17 cellular contexts compared by ENCODE assay signal in genomic region chr18:8816805-8817204, GRCh38.
DNase-seq lines count a peak whose midpoint lies in the region; FAIRE-seq and TF ChIP-seq lines count a peak whose summit lies in the region.
"Had no signal": no experiment of that assay in that cellular context is flagged by ENCODE, and none has a peak within 500 bp of the region (broad histone marks: within the 10 kb centered on the region; RNA-seq: fewer than 3 reads in every experiment).

No MANE protein-coding gene starts in this region.

- H4K20me1 ChIP-seq in osteoblast (ENCODE audit: insufficient read depth, low read length) = no peaks in the 10 kb centered on the region

- no peak overlapping the region for H2AFZ ChIP-seq in osteoblast (ENCODE audit: low read length)
- H2AFZ ChIP-seq: GM23338 had no signal

- H3K4me2 ChIP-seq in osteoblast (ENCODE audit: insufficient read depth, low read length) = no peak overlapping the region
- H3K4me2 ChIP-seq: GM23338 had no signal

- no peaks in the 10 kb centered on the region for H3K79me2 ChIP-seq in osteoblast (ENCODE audit: insufficient read depth, low read length)

- in situ Hi-C loops in G401 (cut with HindIII; ENCODE audit: low sequenced_read_pairs) = no loop called here

- H3K9me3 Mint-ChIP-seq in brain = no peaks in the 10 kb centered on the region
- H3K9me3 Mint-ChIP-seq in T-helper 2 cell treated with Interferon-gamma antibody and Interleukin-4, amounts not matched to agents 5 μg/mL and 100 μg/mL, for 36 hours = no peaks in the 10 kb centered on the region
- H3K9me3 Mint-ChIP-seq: activated naive CD4-positive, alpha-beta T cell treated with anti-CD3 and anti-CD28 coated beads for 36 hours; GM23338; naive thymus-derived CD4-positive, alpha-beta T cell; T-helper 1 cell treated with Interleukin-12 subunit alpha and Interleukin-12 subunit beta and Interleukin-4 antibody, amounts not matched to agents 30 μg/mL and 1 μg/mL, for 36 hours had no signal

- TF ChIP-seq CTCF in brain (conservative IDR thresholded peaks at IDR 0.05) (no peak), cardiac muscle cell (IDR thresholded peaks at IDR 0.05; ENCODE audit: low read depth, low read length) (no peak), osteoblast (IDR thresholded peaks at IDR 0.05; ENCODE audit: extremely low read depth, low read depth, low read length) (no peak), uterus (IDR thresholded peaks at IDR 0.05) (no peak), kidney (IDR thresholded peaks at IDR 0.05; ENCODE audit: borderline replicate concordance, extremely low read depth, insufficient read depth) (no peak)

- intact Hi-C loops in uterus (cut with DNase I; ENCODE audit: low total_unique reads) = no loop called here
- intact Hi-C loops in kidney (cut with DNase I) = no loop called here

- H3K36me3 ChIP-seq in cardiac muscle cell (no peaks in the 10 kb centered on the region), osteoblast (ENCODE audit: insufficient read depth, low read length) (peaks cover 45% of the 10 kb centered on the region), uterus (no peaks in the 10 kb centered on the region), kidney (ENCODE audit: control insufficient read depth in 1 of 2, insufficient read depth in 2 of 2, low read length in 2 of 2) (no peaks in the 10 kb centered on the region)
- H3K36me3 ChIP-seq: right lobe of liver had no signal

- no peak overlapping the region for H3K4me3 Mint-ChIP-seq in brain
- no peak overlapping the region for H3K4me3 Mint-ChIP-seq in T-helper 2 cell treated with Interferon-gamma antibody and Interleukin-4, amounts not matched to agents 5 μg/mL and 100 μg/mL, for 36 hours
- H3K4me3 Mint-ChIP-seq: activated naive CD4-positive, alpha-beta T cell treated with anti-CD3 and anti-CD28 coated beads for 36 hours; GM23338; naive thymus-derived CD4-positive, alpha-beta T cell; T-helper 1 cell treated with Interleukin-12 subunit alpha and Interleukin-12 subunit beta and Interleukin-4 antibody, amounts not matched to agents 30 μg/mL and 1 μg/mL, for 36 hours had no signal

- H3K27ac Mint-ChIP-seq in brain = peak overlapping the region in 4 of 5 experiments; percentile 11 to 84 (median 72)
- no peak overlapping the region for H3K27ac Mint-ChIP-seq in T-helper 2 cell treated with Interferon-gamma antibody and Interleukin-4, amounts not matched to agents 5 μg/mL and 100 μg/mL, for 36 hours
- H3K27ac Mint-ChIP-seq: activated naive CD4-positive, alpha-beta T cell treated with anti-CD3 and anti-CD28 coated beads for 36 hours; GM23338; naive thymus-derived CD4-positive, alpha-beta T cell; T-helper 1 cell treated with Interleukin-12 subunit alpha and Interleukin-12 subunit beta and Interleukin-4 antibody, amounts not matched to agents 30 μg/mL and 1 μg/mL, for 36 hours had no signal

- DNase-seq in G401 (ENCODE audit: low spot score) (peak; percentile 39), cardiac muscle cell (ENCODE audit: low read depth in 1 of 2, low spot score in 1 of 2) (peak; percentile 49 to 86), osteoblast (ENCODE audit: insufficient read length, low spot score, missing footprints) (peak; percentile 80), uterus (no peak), NCI-H526 (lab: John Stamatoyannopoulos, UW) (no peak), kidney (no peak)
- no peak for DNase-seq in T-helper 2 cell treated with Interferon-gamma antibody and Interleukin-4, amounts not matched to agents 5 μg/mL and 100 μg/mL, for 36 hours (ENCODE audit: low spot score)
- DNase-seq: activated naive CD4-positive, alpha-beta T cell treated with anti-CD3 and anti-CD28 coated beads for 36 hours; cerebellar nuclear complex; naive thymus-derived CD4-positive, alpha-beta T cell; NCI-H2029 treated with DMSO at 0.1 percent for 48 hours; NCI-H82; right lobe of liver had no signal

- no peak overlapping the region for H3K4me3 ChIP-seq in cardiac muscle cell
- no peak overlapping the region for H3K4me3 ChIP-seq in osteoblast (ENCODE audit: insufficient read depth, low read length)
- no peak overlapping the region for H3K4me3 ChIP-seq in uterus
- no peak overlapping the region for H3K4me3 ChIP-seq in kidney (ENCODE audit: low read length in 2 of 2)
- H3K4me3 ChIP-seq: GM23338, right lobe of liver had no signal

- peaks cover 82% of the 10 kb centered on the region for H3K36me3 Mint-ChIP-seq in brain
- no peaks in the 10 kb centered on the region for H3K36me3 Mint-ChIP-seq in T-helper 2 cell treated with Interferon-gamma antibody and Interleukin-4, amounts not matched to agents 5 μg/mL and 100 μg/mL, for 36 hours (ENCODE audit: low read depth)
- H3K36me3 Mint-ChIP-seq: naive thymus-derived CD4-positive, alpha-beta T cell had no signal

- H3K9ac ChIP-seq in kidney (ENCODE audit: low read length in 2 of 2) = no peak overlapping the region

- H3K27me3 ChIP-seq in cardiac muscle cell (no peaks in the 10 kb centered on the region), osteoblast (ENCODE audit: insufficient read depth, low read length) (no peaks in the 10 kb centered on the region), uterus (no peaks in the 10 kb centered on the region)
- H3K27me3 ChIP-seq: right lobe of liver had no signal

- H3K27ac ChIP-seq in cardiac muscle cell (no peak overlapping the region), osteoblast (ENCODE audit: low read depth, low read length) (no peak overlapping the region), uterus (no peak overlapping the region), kidney (ENCODE audit: low read depth in 2 of 2, low read length in 2 of 2) (no peak overlapping the region)
- H3K27ac ChIP-seq: right lobe of liver had no signal

- H3K27me3 Mint-ChIP-seq in brain = no peaks in the 10 kb centered on the region
- no peaks in the 10 kb centered on the region for H3K27me3 Mint-ChIP-seq in T-helper 2 cell treated with Interferon-gamma antibody and Interleukin-4, amounts not matched to agents 5 μg/mL and 100 μg/mL, for 36 hours (ENCODE audit: low read depth)

- FAIRE-seq in kidney (lab: Jason Lieb, UNC) = no peak
- FAIRE-seq: endothelial cell of umbilical vein had no signal

- H3K4me1 ChIP-seq in cardiac muscle cell (ENCODE audit: low read depth) (peaks cover 8% of the 10 kb centered on the region), osteoblast (ENCODE audit: insufficient read depth, low read length) (peaks cover 38% of the 10 kb centered on the region), uterus (no peaks in the 10 kb centered on the region), kidney (ENCODE audit: control insufficient read depth in 1 of 2, insufficient read depth in 1 of 2, low read depth in 1 of 2, low read length in 2 of 2) (no peaks in the 10 kb centered on the region)

- no peak for TF ChIP-seq POLR2A in uterus (IDR thresholded peaks at IDR 0.05)

- peaks cover 22% of the 10 kb centered on the region for H3K4me1 Mint-ChIP-seq in brain
- H3K4me1 Mint-ChIP-seq in T-helper 2 cell treated with Interferon-gamma antibody and Interleukin-4, amounts not matched to agents 5 μg/mL and 100 μg/mL, for 36 hours (ENCODE audit: low read depth) = no peaks in the 10 kb centered on the region
- H3K4me1 Mint-ChIP-seq: GM23338; naive thymus-derived CD4-positive, alpha-beta T cell had no signal

- H3K9me3 ChIP-seq in cardiac muscle cell (ENCODE audit: low read depth) = no peaks in the 10 kb centered on the region
- no peaks in the 10 kb centered on the region for H3K9me3 ChIP-seq in osteoblast (ENCODE audit: low read depth, low read length)
- H3K9me3 ChIP-seq in uterus = no peaks in the 10 kb centered on the region
- H3K9me3 ChIP-seq in kidney (ENCODE audit: control insufficient read depth in 1 of 2, low read length in 2 of 2) = no peaks in the 10 kb centered on the region
- H3K9me3 ChIP-seq: right lobe of liver had no signal

Comparison
In these comparisons a context has a peak if more than half of its experiments do, and no peak if none do; other contexts are left out.
1. DNase-seq: peak in G401 (single experiment), cardiac muscle cell (2 of 2) and osteoblast (single experiment); none in uterus (0 of 2), NCI-H526 (0 of 2), kidney (single experiment) and T-helper 2 cell treated with Interferon-gamma antibody and Interleukin-4, amounts not matched to agents 5 μg/mL and 100 μg/mL, for 36 hours (single experiment).